Comparison of ENCODE assay signal across 12 cellular contexts in genomic region chr13:65913173-65913572, GRCh38.
DNase-seq lines count a peak whose midpoint lies in the region; ATAC-seq, FAIRE-seq and TF ChIP-seq lines count a peak whose summit lies in the region.
"Had no signal": no experiment of that assay in that cellular context is flagged by ENCODE, and none has a peak within 500 bp of the region (broad histone marks: within the 10 kb centered on the region; RNA-seq: fewer than 3 reads in every experiment).

No MANE protein-coding gene starts in this region.

- peak overlapping the region; percentile 82 for H2BK120ac ChIP-seq in IMR-90 (ENCODE audit: low read depth, low read length)

- H3K9me3 ChIP-seq in IMR-90 (ENCODE audit: control insufficient read depth, insufficient read depth, low read length) = peaks cover 6% of the 10 kb centered on the region

- no peak overlapping the region; the same call in 1 of the 2 replicates for H3K56ac ChIP-seq in IMR-90 (ENCODE audit: extremely low read depth, insufficient read depth, low read length)

- H3K23ac ChIP-seq in IMR-90 (ENCODE audit: low read depth, low read length) = peak overlapping the region; percentile 23; the same call in 1 of the 2 replicates

- DNase-seq in IMR-90 = peak; percentile 86
- DNase-seq in bronchial epithelial cell (ENCODE audit: low read depth) = peak; percentile 83
- peak; percentile 92 for DNase-seq in iris pigment epithelial cell (ENCODE audit: low read depth)
- no peak for DNase-seq in midbrain (lab: John Stamatoyannopoulos, UW)
- no peak for DNase-seq in nucleus accumbens (lab: John Stamatoyannopoulos, UW)
- no peak for DNase-seq in caudate nucleus (lab: John Stamatoyannopoulos, UW)
- DNase-seq: activated T-cell treated with anti-CD3 and anti-CD28 coated beads, Interleukin-2, amount 50 U/mL, for 4 hours had no signal

- H3K36me3 ChIP-seq in ACC112 (ENCODE audit: insufficient read depth, low read length) (0 out of 2 replicates have a peak, but pooled peaks cover 4% of the 10 kb centered on the region), IMR-90 (ENCODE audit: control insufficient read depth, insufficient read depth, low read length) (no peaks in the 10 kb centered on the region), bronchial epithelial cell (ENCODE audit: control insufficient read depth, insufficient read depth, low read length) (no peaks in the 10 kb centered on the region)
- H3K36me3 ChIP-seq: WERI-Rb-1 had no signal

- no peak overlapping the region for H2AFZ ChIP-seq in ACC112 (ENCODE audit: low read length, unreplicated experiment)
- H2AFZ ChIP-seq in IMR-90 (replicated peaks; ENCODE audit: low read length, poor library complexity) = no peak overlapping the region

- peak overlapping the region; percentile 61; the same call in 1 of the 2 replicates for H3K18ac ChIP-seq in IMR-90 (ENCODE audit: low read depth, low read length)

- H2AK5ac ChIP-seq in IMR-90 (ENCODE audit: low read depth, low read length) = 0 out of 2 replicates have a peak overlapping the region, but pooled peaks have one; percentile 18

- H4K8ac ChIP-seq in IMR-90 (ENCODE audit: low read depth in 2 of 2, low read length in 2 of 2) = peak overlapping the region; percentile 42 to 67; a peak in 3 of 4 replicates

- POLR2A ChIA-PET in IMR-90 (lab: Charles Lee; ENCODE audit: unreplicated experiment) = no interaction called here

- peak overlapping the region; percentile 93 for H2BK20ac ChIP-seq in IMR-90 (ENCODE audit: low read depth, low read length)

- H3K27ac ChIP-seq in ACC112 (ENCODE audit: low read depth, low read length) (peak overlapping the region; percentile 85), IMR-90 (ENCODE audit: insufficient read depth, low read length) (no peak overlapping the region; the same call in 1 of the 2 replicates), caudate nucleus (ENCODE audit: low read depth, low read length) (no peak overlapping the region)
- H3K27ac ChIP-seq: WERI-Rb-1 had no signal

- no peak for TF ChIP-seq POLR2A in IMR-90 (IDR thresholded peaks at IDR 0.05; ENCODE audit: low read depth, low read length)

- peak; percentile 76 for ATAC-seq in IMR-90 (ENCODE audit: low read depth)
- ATAC-seq in GM19395 (IDR thresholded peaks at IDR 0.05; ENCODE audit: unreplicated experiment) = no peak
- ATAC-seq: activated T-cell treated with anti-CD3 and anti-CD28 coated beads, Interleukin-2, amount 50 U/mL, for 4 hours; Panc1 had no signal

- H4K20me1 ChIP-seq in IMR-90 (ENCODE audit: insufficient read depth, low read length) = no peaks in the 10 kb centered on the region

- H3K4me3 ChIP-seq in ACC112 (ENCODE audit: low read depth, low read length) = peak overlapping the region; percentile 26; the same call in 1 of the 2 replicates
- no peak overlapping the region for H3K4me3 ChIP-seq in IMR-90 (ENCODE audit: insufficient read depth, low read depth, low read length)
- no peak overlapping the region for H3K4me3 ChIP-seq in bronchial epithelial cell (ENCODE audit: low read depth, low read length)

- no peak overlapping the region; the same call in 1 of the 2 replicates for H4K5ac ChIP-seq in IMR-90 (ENCODE audit: low read depth, low read length)

- H2BK15ac ChIP-seq in IMR-90 (ENCODE audit: low read depth, low read length) = peak overlapping the region; percentile 38; the same call in 1 of the 3 replicates

- peak overlapping the region; percentile 57; the same call in 1 of the 2 replicates for H4K91ac ChIP-seq in IMR-90 (ENCODE audit: insufficient read depth, low read depth, low read length)

- no peak overlapping the region for H2AK9ac ChIP-seq in IMR-90 (replicated peaks; ENCODE audit: low read depth, low read length, poor library complexity)

- in situ Hi-C loops in IMR-90 (cut with MboI; ENCODE audit: low sequenced_read_pairs) = no loop called here

- no peaks in the 10 kb centered on the region for H3K79me2 ChIP-seq in ACC112 (ENCODE audit: control insufficient read depth, insufficient read depth, low read length, unreplicated experiment)

- H2BK5ac ChIP-seq in IMR-90 (ENCODE audit: low read depth, low read length, poor library complexity, severe bottlenecking) = peak overlapping the region; percentile 68

- intact Hi-C loops in IMR-90 (cut with micrococcal nuclease) = loop anchor here (10.0 kb wide), 1 partner anchor 632 kb away; no protein-coding TSS in a partner anchor

- H3K9me1 ChIP-seq in IMR-90 (ENCODE audit: insufficient read depth, low read length) = 0 out of 2 replicates have a peak, but pooled peaks cover 5% of the 10 kb centered on the region

- CTCF ChIA-PET in IMR-90 (lab: Yijun Ruan, JAX) = interaction anchor here (0.7 kb wide), 1 partner anchor 26 kb away, joined by 3 read pairs; no protein-coding TSS in a partner anchor

- dilution Hi-C loops in IMR-90 (cut with HindIII; ENCODE audit: low sequenced_read_pairs, unreplicated experiment) = no loop called here

- peak overlapping the region; percentile 57; the same call in 1 of the 2 replicates for H3K4me2 ChIP-seq in IMR-90 (ENCODE audit: low read depth, low read length)

- no peak for FAIRE-seq in bronchial epithelial cell (lab: Jason Lieb, UNC)
- FAIRE-seq: G401.6 had no signal

- no peaks in the 10 kb centered on the region for H3K27me3 ChIP-seq in ACC112 (ENCODE audit: insufficient read depth, low read length)
- no peaks in the 10 kb centered on the region for H3K27me3 ChIP-seq in IMR-90 (ENCODE audit: control insufficient read depth, insufficient read depth, low read length)
- H3K27me3 ChIP-seq in bronchial epithelial cell (ENCODE audit: control insufficient read depth, insufficient read depth, low read length) = no peaks in the 10 kb centered on the region

- H3K4ac ChIP-seq in IMR-90 (ENCODE audit: low read depth, low read length) = peak overlapping the region; percentile 51; the same call in 1 of the 2 replicates

- no peak for TF ChIP-seq RAD21 in IMR-90 (IDR thresholded peaks at IDR 0.05; ENCODE audit: low read length)

- BruUV-seq in IMR-90 (replicated peaks; lab: Mats Ljungman, UMichigan) = no TSS peak

- H3K9ac ChIP-seq in IMR-90 (ENCODE audit: low read depth, low read length) = no peak overlapping the region

- no CpG with 5 or more reads among the region's 2 CpGs for WGBS in IMR-90 (ENCODE audit: extremely low coverage in 2 of 2, insufficient read length in 1 of 2), 2 experiments

- no peak for TF ChIP-seq CTCF in IMR-90 (conservative IDR thresholded peaks at IDR 0.05; ENCODE audit: low read depth, low read length)
- no peak for TF ChIP-seq CTCF in bronchial epithelial cell (IDR thresholded peaks at IDR 0.05; ENCODE audit: insufficient read depth, low read length, severe bottlenecking)

- peak overlapping the region; percentile 38; the same call in 1 of the 2 replicates for H3K14ac ChIP-seq in IMR-90 (replicated peaks; ENCODE audit: low read depth, low read length)

- peaks cover 42% of the 10 kb centered on the region for H3K4me1 ChIP-seq in ACC112 (ENCODE audit: control insufficient read depth, insufficient read depth, low read length, unreplicated experiment)
- peaks cover 6% of the 10 kb centered on the region; the same call in 1 of the 2 replicates for H3K4me1 ChIP-seq in IMR-90 (ENCODE audit: control insufficient read depth, insufficient read depth, low read length)

- H3K79me1 ChIP-seq in IMR-90 (ENCODE audit: low read depth in 1 of 2, low read length in 2 of 2) = no peaks in the 10 kb centered on the region

TF ChIP-seq in IMR-90, 13 proteins besides CTCF, POLR2A, EP300 and RAD21:
- 0 out of 2 replicates have a peak, but pooled peaks have one; percentile 41 for TF ChIP-seq FOS (IDR thresholded peaks at IDR 0.05; ENCODE audit: low read depth, low read length)
- no peak for TF ChIP-seq SMC3 (IDR thresholded peaks at IDR 0.05; ENCODE audit: low read depth, low read length)

Comparison
In these comparisons a context has a peak if more than half of its experiments do, and no peak if none do; other contexts are left out.
1. DNase-seq: peak in IMR-90 (single experiment), bronchial epithelial cell (single experiment) and iris pigment epithelial cell (single experiment); none in midbrain (single experiment), nucleus accumbens (0 of 56) and caudate nucleus (0 of 61).